In the genomic region with DNA sequence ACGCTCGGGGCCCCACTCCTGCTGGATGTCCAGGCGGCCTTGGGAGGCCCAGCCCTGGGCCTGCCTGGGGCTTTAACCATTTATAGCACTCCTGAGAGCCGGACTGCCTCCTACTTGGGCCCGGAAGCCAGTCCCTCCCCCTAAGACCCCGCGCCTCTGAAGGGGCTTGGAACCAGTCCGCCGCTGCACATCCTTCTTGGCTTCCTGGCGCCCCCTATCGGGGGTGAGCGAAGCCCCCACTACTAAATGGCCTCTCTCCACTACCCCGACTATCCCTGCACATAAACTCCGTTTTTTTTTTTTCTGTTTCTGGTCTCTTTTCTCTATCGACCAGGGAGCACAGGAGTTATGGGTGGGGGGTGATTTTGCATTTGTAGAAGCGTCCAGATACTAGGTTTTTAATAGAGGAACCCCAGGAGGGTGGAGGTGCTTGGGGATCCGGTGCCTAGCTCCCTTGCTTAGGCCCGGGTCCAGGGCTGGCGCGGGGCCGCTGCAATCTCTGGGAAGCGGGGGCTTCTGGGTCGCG, we compare ENCODE assay signal across 1 cellular context.
TF ChIP-seq lines count a peak whose summit lies in the region.

No MANE protein-coding gene starts in this region.

TF ChIP-seq in endothelial cell of umbilical vein, 7 proteins besides CTCF, POLR2A, EP300 and RAD21:
- no peak for TF ChIP-seq MYC (IDR thresholded peaks at IDR 0.05; ENCODE audit: low read depth, low read length)
- TF ChIP-seq GATA2 (IDR thresholded peaks at IDR 0.05; ENCODE audit: insufficient read depth, insufficient read length, low read depth, low read length), result no peak
- TF ChIP-seq FOS (IDR thresholded peaks at IDR 0.05; ENCODE audit: borderline replicate concordance, insufficient read depth, low read length), result no peak
- no peak for TF ChIP-seq JUN (IDR thresholded peaks at IDR 0.05; ENCODE audit: borderline replicate concordance, insufficient read depth, insufficient read length, low read depth)
- TF ChIP-seq, protein P1, sequence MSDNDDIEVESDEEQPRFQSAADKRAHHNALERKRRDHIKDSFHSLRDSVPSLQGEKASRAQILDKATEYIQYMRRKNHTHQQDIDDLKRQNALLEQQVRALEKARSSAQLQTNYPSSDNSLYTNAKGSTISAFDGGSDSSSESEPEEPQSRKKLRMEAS (IDR thresholded peaks at IDR 0.05; ENCODE audit: insufficient read depth, insufficient read length), result no peak
- no peak for TF ChIP-seq POLR2AphosphoS5 (IDR thresholded peaks at IDR 0.05; ENCODE audit: insufficient read depth, low read depth, low read length)
- TF ChIP-seq EZH2 (IDR thresholded peaks at IDR 0.05; ENCODE audit: borderline replicate concordance, low read depth, low read length, severe bottlenecking), result no peak
